Comparison of ENCODE assay signal across 14 cellular contexts in the genomic region with DNA sequence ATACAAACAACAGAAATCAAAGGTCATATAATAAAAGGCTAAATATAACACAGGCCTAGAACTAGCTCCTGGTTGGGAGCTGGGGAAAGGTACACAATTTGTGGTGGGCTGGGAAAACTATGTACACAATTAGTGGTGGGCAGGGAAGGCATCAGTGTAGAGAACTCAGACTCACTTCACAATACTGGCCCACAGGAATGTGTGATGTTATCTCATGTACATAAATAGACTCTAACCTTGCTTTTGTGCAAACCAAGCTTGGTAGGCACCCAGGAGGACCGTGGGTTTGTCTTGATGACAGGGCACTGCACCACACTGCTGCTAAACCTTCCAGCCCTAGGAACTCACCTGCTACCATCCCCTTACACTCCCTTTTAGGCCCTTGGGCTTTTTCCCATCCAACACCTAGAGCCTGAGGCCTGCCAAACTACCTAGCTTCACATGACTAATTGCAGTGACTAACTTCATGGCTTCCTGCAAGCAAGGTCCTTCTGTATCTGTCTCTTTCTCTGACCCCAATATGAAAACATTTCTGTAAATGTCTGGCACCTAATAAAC.
"Had no signal": no experiment of that assay in that cellular context is flagged by ENCODE, and none has a peak within 500 bp of the region (broad histone marks: within the 10 kb centered on the region; RNA-seq: fewer than 3 reads in every experiment).

No MANE protein-coding gene starts in this region.

- H3K27me3 ChIP-seq: ascending aorta, esophagus muscularis mucosa, sigmoid colon had no signal

- H3K36me3 ChIP-seq: ascending aorta, esophagus muscularis mucosa, prostate gland, sigmoid colon had no signal

- H3K27ac Mint-ChIP-seq: activated naive CD4-positive, alpha-beta T cell treated with anti-CD3 and anti-CD28 coated beads for 36 hours; activated naive CD8-positive, alpha-beta T cell treated with anti-CD3 and anti-CD28 coated beads, Interleukin-2, amount 50 U/mL, for 24 hours; activated T-helper 2 cell treated with anti-CD3 and anti-CD28 coated beads, Interferon-gamma antibody, Interleukin-2, Interleukin-4, amounts not matched to agents 10 μg/mL and 5 μg/mL and 100 μg/mL, durations not matched to agents 14 hours and 24 hours and 36 hours had no signal

- H3K27ac ChIP-seq: ascending aorta, esophagus muscularis mucosa, prostate gland, sigmoid colon, VCaP had no signal

- H3K4me1 Mint-ChIP-seq: activated naive CD8-positive, alpha-beta T cell treated with anti-CD3 and anti-CD28 coated beads, Interleukin-2, amount 50 U/mL, for 24 hours had no signal

- H3K4me3 ChIP-seq: ascending aorta, esophagus muscularis mucosa, prostate gland, sigmoid colon had no signal

- H3K4me3 Mint-ChIP-seq: activated naive CD4-positive, alpha-beta T cell treated with anti-CD3 and anti-CD28 coated beads for 36 hours; activated naive CD8-positive, alpha-beta T cell treated with anti-CD3 and anti-CD28 coated beads, Interleukin-2, amount 50 U/mL, for 24 hours had no signal

- ATAC-seq: activated naive CD8-positive, alpha-beta T cell treated with anti-CD3 and anti-CD28 coated beads, Interleukin-2, amount 50 U/mL, for 24 hours had no signal

- H3K9me3 ChIP-seq: ascending aorta, prostate gland, sigmoid colon had no signal

- DNase-seq: activated CD4-positive, alpha-beta T cell treated with anti-CD3 and anti-CD28 coated beads for 1 hour; activated CD4-positive, alpha-beta T cell treated with anti-CD3 and anti-CD28 coated beads, Interleukin-2, amount 50 U/mL, for 4 hours; activated naive CD4-positive, alpha-beta T cell treated with anti-CD3 and anti-CD28 coated beads for 36 hours; activated naive CD8-positive, alpha-beta T cell treated with anti-CD3 and anti-CD28 coated beads, Interleukin-2, amount 50 U/mL, for 24 hours; hippocampal formation; sigmoid colon; stimulated activated CD4-positive, alpha-beta T cell treated with anti-CD3 and anti-CD28 coated beads, Interleukin-12 subunit alpha, Interleukin-12 subunit beta, amount 100 ng/mL, for 4 hours; stimulated activated CD4-positive, alpha-beta T cell treated with anti-CD3 and anti-CD28 coated beads, Interleukin-2, amount 100 ng/mL, for 24 hours; T1000 had no signal

- H3K4me1 ChIP-seq: ascending aorta, esophagus muscularis mucosa, prostate gland, sigmoid colon had no signal
